In genomic region chr3:195540031-195540430, GRCh38 we compare ENCODE assay signal across 13 cellular contexts. TPM values are rescaled to one million over a fixed set of nuclear protein-coding genes. Genes with fewer than 3 reads are reported as not detected.
A peak's percentile ranks its signal among the peaks of the same experiment; 100 is the strongest.
DNase-seq lines count a peak whose midpoint lies in the region; ATAC-seq and TF ChIP-seq lines count a peak whose summit lies in the region.
"Had no signal": no experiment of that assay in that cellular context is flagged by ENCODE, and none has a peak within 500 bp of the region (broad histone marks: within the 10 kb centered on the region; RNA-seq: fewer than 3 reads in every experiment).

No MANE protein-coding gene starts in this region.

- H3K4me3 ChIP-seq in effector memory CD4-positive, alpha-beta T cell (ENCODE audit: insufficient read depth, low read depth, low read length, poor library complexity, severe bottlenecking) = peak overlapping the region; percentile 98
- H3K4me3 ChIP-seq in heart right ventricle = peak overlapping the region in 4 of 10 donors; percentile 20 to 97 (median 94)

- peaks cover 43% of the 10 kb centered on the region for H3K4me1 ChIP-seq in effector memory CD4-positive, alpha-beta T cell (ENCODE audit: control insufficient read depth, insufficient read depth, low read length, poor library complexity, severe bottlenecking)
- H3K4me1 ChIP-seq in heart right ventricle = peaks cover 3 to 81% (median 63%) of the 10 kb centered on the region in 9 donors

- intact Hi-C loops in heart right ventricle (cut with DNase I) (no loop called here), Right ventricle myocardium inferior (cut with DNase I) (no loop called here)

- H3K9me3 Mint-ChIP-seq in activated CD8-positive, alpha-beta memory T cell treated with anti-CD3 and anti-CD28 coated beads, Interleukin-2, amount 10 ng/mL, durations not matched to agents 7 days and 5 days (ENCODE audit: low read depth) = no peaks in the 10 kb centered on the region
- H3K9me3 Mint-ChIP-seq in stimulated activated memory B cell treated with anti-CD40 and anti-IgM and Interleukin-4, amounts not matched to agents 10 μg/mL and 1 μg/mL and 100 μg/mL, for 72 hours = no peaks in the 10 kb centered on the region

- H3K27me3 ChIP-seq in effector memory CD4-positive, alpha-beta T cell (replicated peaks; ENCODE audit: control insufficient read depth, insufficient read depth, low read length, poor library complexity, severe bottlenecking) = no peaks in the 10 kb centered on the region
- H3K27me3 ChIP-seq in heart right ventricle = no peaks in the 10 kb centered on the region

- WGBS in heart right ventricle, 2 donors = 66 to 74% methylated on average over 8 of the region's 8 CpGs

- no peaks in the 10 kb centered on the region for H3K27me3 Mint-ChIP-seq in activated CD8-positive, alpha-beta memory T cell treated with anti-CD3 and anti-CD28 coated beads, Interleukin-2, amount 10 ng/mL, durations not matched to agents 7 days and 5 days
- H3K27me3 Mint-ChIP-seq in stimulated activated memory B cell treated with anti-CD40 and anti-IgM and Interleukin-4, amounts not matched to agents 10 μg/mL and 1 μg/mL and 100 μg/mL, for 72 hours = no peaks in the 10 kb centered on the region

- peaks cover 26% of the 10 kb centered on the region for H3K36me3 Mint-ChIP-seq in activated CD8-positive, alpha-beta memory T cell treated with anti-CD3 and anti-CD28 coated beads, Interleukin-2, amount 10 ng/mL, durations not matched to agents 7 days and 5 days
- peaks cover 29% of the 10 kb centered on the region for H3K36me3 Mint-ChIP-seq in stimulated activated memory B cell treated with anti-CD40 and anti-IgM and Interleukin-4, amounts not matched to agents 10 μg/mL and 1 μg/mL and 100 μg/mL, for 72 hours

- H3K9me3 ChIP-seq in effector memory CD4-positive, alpha-beta T cell (ENCODE audit: control insufficient read depth, low read length) = no peaks in the 10 kb centered on the region
- no peaks in the 10 kb centered on the region for H3K9me3 ChIP-seq in heart right ventricle

- H3K36me3 ChIP-seq in effector memory CD4-positive, alpha-beta T cell (ENCODE audit: control insufficient read depth, insufficient read depth, low read length) = no peaks in the 10 kb centered on the region
- H3K36me3 ChIP-seq in heart right ventricle = no peaks in the 10 kb centered on the region

- CTCF ChIA-PET in activated CD8-positive, alpha-beta memory T cell treated with anti-CD3 and anti-CD28 coated beads, Interleukin-2, amount 10 ng/mL, durations not matched to agents 7 days and 5 days (lab: Charles Lee) = interaction anchor here (12.1 kb wide), 1 partner anchor 270 kb away, joined by 115 read pairs; the partner anchor contains the start of gene XXYLT1

- H3K4me3 Mint-ChIP-seq in activated CD8-positive, alpha-beta memory T cell treated with anti-CD3 and anti-CD28 coated beads, Interleukin-2, amount 10 ng/mL, durations not matched to agents 7 days and 5 days = peak overlapping the region; percentile 96
- peak overlapping the region; percentile 92 for H3K4me3 Mint-ChIP-seq in stimulated activated memory B cell treated with anti-CD40 and anti-IgM and Interleukin-4, amounts not matched to agents 10 μg/mL and 1 μg/mL and 100 μg/mL, for 72 hours

- H3K4me1 Mint-ChIP-seq in activated CD8-positive, alpha-beta memory T cell treated with anti-CD3 and anti-CD28 coated beads, Interleukin-2, amount 10 ng/mL, durations not matched to agents 7 days and 5 days = peaks cover 66% of the 10 kb centered on the region
- peaks cover 65% of the 10 kb centered on the region for H3K4me1 Mint-ChIP-seq in stimulated activated memory B cell treated with anti-CD40 and anti-IgM and Interleukin-4, amounts not matched to agents 10 μg/mL and 1 μg/mL and 100 μg/mL, for 72 hours

- peak overlapping the region; percentile 80 for H3K27ac Mint-ChIP-seq in activated CD8-positive, alpha-beta memory T cell treated with anti-CD3 and anti-CD28 coated beads, Interleukin-2, amount 10 ng/mL, durations not matched to agents 7 days and 5 days
- H3K27ac Mint-ChIP-seq in stimulated activated memory B cell treated with anti-CD40 and anti-IgM and Interleukin-4, amounts not matched to agents 10 μg/mL and 1 μg/mL and 100 μg/mL, for 72 hours = peak overlapping the region; percentile 99

- H3K27ac ChIP-seq in effector memory CD4-positive, alpha-beta T cell (ENCODE audit: insufficient read depth, low read length, poor library complexity, severe bottlenecking) = peak overlapping the region; percentile 30
- peak overlapping the region in 1 of 10 donors; percentile 11 for H3K27ac ChIP-seq in heart right ventricle

- ATAC-seq in activated CD8-positive, alpha-beta memory T cell treated with anti-CD3 and anti-CD28 coated beads, Interleukin-2, amount 10 ng/mL, durations not matched to agents 7 days and 5 days = no peak
- ATAC-seq in stimulated activated memory B cell treated with anti-CD40 and anti-IgM and Interleukin-4, amounts not matched to agents 10 μg/mL and 1 μg/mL and 100 μg/mL, for 72 hours = no peak
- ATAC-seq in heart right ventricle (no peak), Right ventricle myocardium inferior (no peak)

- TF ChIP-seq CTCF in heart right ventricle (IDR thresholded peaks at IDR 0.05) = no peak

- peak; percentile 67 for DNase-seq in activated CD8-positive, alpha-beta memory T cell treated with anti-CD3 and anti-CD28 coated beads, Interleukin-2, amount 10 ng/mL, durations not matched to agents 7 days and 5 days
- no peak for DNase-seq in activated CD8-positive, alpha-beta memory T cell treated with anti-CD3 and anti-CD28 coated beads for 24 hours
- DNase-seq in RPMI8226 = peak; percentile 63
- no peak for DNase-seq in effector memory CD4-positive, alpha-beta T cell
- DNase-seq in heart right ventricle = no peak
- DNase-seq in Right ventricle myocardium inferior (ENCODE audit: missing footprints) = no peak
- no peak for DNase-seq in cerebellar cortex (ENCODE audit: low spot score)
- DNase-seq: islet precursor cell, NCI-H1417 treated with DMSO at 0.1 percent for 48 hours, NCI-H748 treated with DMSO at 0.1 percent for 48 hours had no signal

RNA-seq across cellular contexts. Expression of gene PPP1R2, which starts 3.1 kb away (rescaled TPM):
- 10 to 100 TPM; 72.0 to 91.8 TPM for total RNA-seq in activated CD8-positive, alpha-beta memory T cell treated with anti-CD3 and anti-CD28 coated beads, Interleukin-2, amount 10 ng/mL, durations not matched to agents 7 days and 5 days
- total RNA-seq in heart right ventricle (10 to 100 TPM; 37.6 to 55.2 (median 41.0) TPM), Right ventricle myocardium inferior (30.9 TPM)
- 10 to 100 TPM; 15.4 to 24.9 TPM for polyA plus RNA-seq in heart right ventricle

RNA-seq across cellular contexts. Expression of gene APOD, which starts 43.7 kb away (rescaled TPM):
- total RNA-seq in activated CD8-positive, alpha-beta memory T cell treated with anti-CD3 and anti-CD28 coated beads, Interleukin-2, amount 10 ng/mL, durations not matched to agents 7 days and 5 days = 1 to 10 TPM in 1 of 2 experiments, not detected in 1; 9.3 TPM
- total RNA-seq in heart right ventricle (100 to 1,000 TPM in 6 of 10 donors, 10 to 100 TPM in 4; 73.9 to 582 (median 104) TPM), Right ventricle myocardium inferior (327 TPM)
- 100 to 1,000 TPM; 199 to 235 TPM for polyA plus RNA-seq in heart right ventricle
- total RNA-seq: H1, HT1080 had no signal
- polyA plus RNA-seq: H1 had no signal

Comparison
In these comparisons a context has a peak if more than half of its experiments do, and no peak if none do; other contexts are left out.
1. DNase-seq: peak in activated CD8-positive, alpha-beta memory T cell treated with anti-CD3 and anti-CD28 coated beads, Interleukin-2, amount 10 ng/mL, durations not matched to agents 7 days and 5 days (single experiment) and RPMI8226 (single experiment); none in activated CD8-positive, alpha-beta memory T cell treated with anti-CD3 and anti-CD28 coated beads for 24 hours (single experiment), effector memory CD4-positive, alpha-beta T cell (0 of 3), heart right ventricle (0 of 2), Right ventricle myocardium inferior (single experiment) and cerebellar cortex (single experiment).
2. RNA of gene APOD, which starts 43.7 kb away (total RNA-seq): 327 TPM in Right ventricle myocardium inferior (single experiment) and 73.9 to 582 TPM in heart right ventricle; 9.3 TPM in activated CD8-positive, alpha-beta memory T cell treated with anti-CD3 and anti-CD28 coated beads, Interleukin-2, amount 10 ng/mL, durations not matched to agents 7 days and 5 days; every median in the first group is over 4 times any median in the second.